ENCODE assay signal across 8 cellular contexts in genomic region chr9:38362912-38363588, GRCh38. TPM values are rescaled to one million over a fixed set of nuclear protein-coding genes. Genes with fewer than 3 reads are reported as not detected.
DNase-seq lines count a peak whose midpoint lies in the region; ATAC-seq and TF ChIP-seq lines count a peak whose summit lies in the region.

No MANE protein-coding gene starts in this region.

- POLR2A ChIA-PET in activated CD4-positive, alpha-beta memory T cell treated with anti-CD3 and anti-CD28 coated beads for 36 hours (lab: Charles Lee): no interaction called here

- peaks cover 6% of the 10 kb centered on the region for H3K4me1 Mint-ChIP-seq in activated naive CD4-positive, alpha-beta T cell treated with anti-CD3 and anti-CD28 coated beads, Interleukin-2, amount 50 U/mL, for 24 hours
- no peaks in the 10 kb centered on the region for H3K4me1 Mint-ChIP-seq in activated CD4-positive, alpha-beta memory T cell treated with anti-CD3 and anti-CD28 coated beads for 36 hours (ENCODE audit: low read depth)

- no peaks in the 10 kb centered on the region for H3K36me3 Mint-ChIP-seq in activated naive CD4-positive, alpha-beta T cell treated with anti-CD3 and anti-CD28 coated beads, Interleukin-2, amount 50 U/mL, for 24 hours
- H3K36me3 Mint-ChIP-seq in activated CD4-positive, alpha-beta memory T cell treated with anti-CD3 and anti-CD28 coated beads for 36 hours: no peaks in the 10 kb centered on the region

- peak overlapping the region; percentile 64 for H3K4me3 Mint-ChIP-seq in activated naive CD4-positive, alpha-beta T cell treated with anti-CD3 and anti-CD28 coated beads, Interleukin-2, amount 50 U/mL, for 24 hours
- peak overlapping the region; percentile 18 for H3K4me3 Mint-ChIP-seq in activated CD4-positive, alpha-beta memory T cell treated with anti-CD3 and anti-CD28 coated beads for 36 hours

- H3K4me3 ChIP-seq in fibroblast of villous mesenchyme (ENCODE audit: low read depth, low read length): peak overlapping the region; percentile 21

- H3K27ac Mint-ChIP-seq in activated naive CD4-positive, alpha-beta T cell treated with anti-CD3 and anti-CD28 coated beads, Interleukin-2, amount 50 U/mL, for 24 hours: no peak overlapping the region
- H3K27ac Mint-ChIP-seq in activated CD4-positive, alpha-beta memory T cell treated with anti-CD3 and anti-CD28 coated beads for 36 hours: no peak overlapping the region

- peak; percentile 67 for ATAC-seq in HG02938 (IDR thresholded peaks at IDR 0.05; ENCODE audit: unreplicated experiment)

- CTCF ChIA-PET in activated CD4-positive, alpha-beta memory T cell treated with anti-CD3 and anti-CD28 coated beads for 36 hours (lab: Charles Lee): interaction anchor here (0.7 to 1.4 kb wide), 3 partner anchors 9 to 450 kb away, joined by 3 to 6 read pairs (median 3); no protein-coding TSS in a partner anchor

- TF ChIP-seq CTCF in fibroblast of villous mesenchyme (IDR thresholded peaks at IDR 0.05; ENCODE audit: insufficient read depth, low read depth, low read length): peak; percentile 74

- H3K9me3 Mint-ChIP-seq in activated naive CD4-positive, alpha-beta T cell treated with anti-CD3 and anti-CD28 coated beads, Interleukin-2, amount 50 U/mL, for 24 hours: no peaks in the 10 kb centered on the region
- no peaks in the 10 kb centered on the region for H3K9me3 Mint-ChIP-seq in activated CD4-positive, alpha-beta memory T cell treated with anti-CD3 and anti-CD28 coated beads for 36 hours

- intact Hi-C loops in activated CD4-positive, alpha-beta memory T cell treated with anti-CD3 and anti-CD28 coated beads for 36 hours (cut with micrococcal nuclease): loop anchor here (10.0 kb wide), 2 partner anchors 278 to 448 kb away; no protein-coding TSS in a partner anchor

- no peaks in the 10 kb centered on the region for H3K27me3 Mint-ChIP-seq in activated naive CD4-positive, alpha-beta T cell treated with anti-CD3 and anti-CD28 coated beads, Interleukin-2, amount 50 U/mL, for 24 hours
- no peaks in the 10 kb centered on the region for H3K27me3 Mint-ChIP-seq in activated CD4-positive, alpha-beta memory T cell treated with anti-CD3 and anti-CD28 coated beads for 36 hours

- DNase-seq in activated naive CD4-positive, alpha-beta T cell treated with Interleukin-2 at 50 U/mL for 16 hours: no peak
- DNase-seq in NCI-H2196 treated with DMSO at 0.1 percent for 48 hours (lab: John Stamatoyannopoulos, UW; ENCODE audit: unreplicated experiment): peak; percentile 51
- peak; percentile 19 for DNase-seq in activated CD4-positive, alpha-beta memory T cell treated with anti-CD3 and anti-CD28 coated beads for 36 hours
- DNase-seq in fibroblast of villous mesenchyme (ENCODE audit: low read depth): peak; percentile 73
- peak; percentile 20 for DNase-seq in occipital lobe (lab: John Stamatoyannopoulos, UW)
- no peak for DNase-seq in NCI-H187 treated with DMSO at 0.1 percent for 48 hours (lab: John Stamatoyannopoulos, UW)

RNA-seq across cellular contexts. Expression of gene ALDH1B1, which starts 29.5 kb away (rescaled TPM):
- 10 to 100 TPM; 22.1 to 22.2 TPM for total RNA-seq in activated CD4-positive, alpha-beta memory T cell treated with anti-CD3 and anti-CD28 coated beads for 36 hours
- total RNA-seq in fibroblast of villous mesenchyme (66.0 and 74.3 TPM in 2 replicates), occipital lobe (11.9 TPM)

Comparison
In these comparisons a context has a peak if more than half of its experiments do, and no peak if none do; other contexts are left out.
1. DNase-seq: peak in NCI-H2196 treated with DMSO at 0.1 percent for 48 hours (single experiment), activated CD4-positive, alpha-beta memory T cell treated with anti-CD3 and anti-CD28 coated beads for 36 hours (single experiment), fibroblast of villous mesenchyme (single experiment) and occipital lobe (single experiment); none in activated naive CD4-positive, alpha-beta T cell treated with Interleukin-2 at 50 U/mL for 16 hours (single experiment) and NCI-H187 treated with DMSO at 0.1 percent for 48 hours (single experiment).